8 cellular contexts compared by ENCODE assay signal in genomic region chr3:9986230-9986725, GRCh38. TPM values are rescaled to one million over a fixed set of nuclear protein-coding genes. Genes with fewer than 3 reads are reported as not detected.
DNase-seq lines count a peak whose midpoint lies in the region; ATAC-seq and TF ChIP-seq lines count a peak whose summit lies in the region.

No MANE protein-coding gene starts in this region.

- H3K36me3 Mint-ChIP-seq in T-helper 1 cell treated with Interleukin-12 subunit alpha and Interleukin-12 subunit beta and Interleukin-4 antibody, amounts not matched to agents 30 μg/mL and 1 μg/mL, for 36 hours (ENCODE audit: low read depth): peaks cover 2% of the 10 kb centered on the region
- H3K36me3 Mint-ChIP-seq in activated CD4-positive, alpha-beta memory T cell treated with anti-CD3 and anti-CD28 coated beads, Interleukin-2, amount 10 ng/mL, durations not matched to agents 7 days and 5 days (ENCODE audit: low read depth): peaks cover 16% of the 10 kb centered on the region
- no peaks in the 10 kb centered on the region for H3K36me3 Mint-ChIP-seq in stimulated activated memory B cell treated with anti-CD40 and anti-IgM and Interleukin-4, amounts not matched to agents 10 μg/mL and 1 μg/mL and 100 μg/mL, for 72 hours

- peak overlapping the region; percentile 89 for H3K4me3 ChIP-seq in hepatocyte

- no peak for DNase-seq in T-helper 1 cell
- DNase-seq in activated CD4-positive, alpha-beta memory T cell treated with anti-CD3 and anti-CD28 coated beads, Interleukin-2, amount 10 ng/mL, durations not matched to agents 7 days and 5 days: no peak
- peak; percentile 12 for DNase-seq in hepatocyte (ENCODE audit: low spot score)
- DNase-seq in ACHN: no peak
- no peak for DNase-seq in GM13976 (ENCODE audit: low spot score)

- in situ Hi-C loops in ACHN (cut with HindIII; ENCODE audit: low pct_ligation_motif_present, low pct_unique_long_range_greater_than_20kb, low sequenced_read_pairs): no loop called here
- in situ Hi-C loops in GM13976 (cut with MboI; ENCODE audit: low sequenced_read_pairs, unreplicated experiment): no loop called here

- peak overlapping the region; percentile 98 for H3K27ac Mint-ChIP-seq in T-helper 1 cell treated with Interleukin-12 subunit alpha and Interleukin-12 subunit beta and Interleukin-4 antibody, amounts not matched to agents 30 μg/mL and 1 μg/mL, for 36 hours
- H3K27ac Mint-ChIP-seq in activated CD4-positive, alpha-beta memory T cell treated with anti-CD3 and anti-CD28 coated beads, Interleukin-2, amount 10 ng/mL, durations not matched to agents 7 days and 5 days: peak overlapping the region; percentile 96
- H3K27ac Mint-ChIP-seq in stimulated activated memory B cell treated with anti-CD40 and anti-IgM and Interleukin-4, amounts not matched to agents 10 μg/mL and 1 μg/mL and 100 μg/mL, for 72 hours: peak overlapping the region; percentile 100

- no peaks in the 10 kb centered on the region for H3K9me3 ChIP-seq in hepatocyte (ENCODE audit: low read depth)

- H3K36me3 ChIP-seq in hepatocyte (replicated peaks; ENCODE audit: insufficient read depth, low read depth): no peaks in the 10 kb centered on the region

- H3K4me3 Mint-ChIP-seq in T-helper 1 cell treated with Interleukin-12 subunit alpha and Interleukin-12 subunit beta and Interleukin-4 antibody, amounts not matched to agents 30 μg/mL and 1 μg/mL, for 36 hours: peak overlapping the region; percentile 96
- peak overlapping the region; percentile 98 for H3K4me3 Mint-ChIP-seq in activated CD4-positive, alpha-beta memory T cell treated with anti-CD3 and anti-CD28 coated beads, Interleukin-2, amount 10 ng/mL, durations not matched to agents 7 days and 5 days
- H3K4me3 Mint-ChIP-seq in stimulated activated memory B cell treated with anti-CD40 and anti-IgM and Interleukin-4, amounts not matched to agents 10 μg/mL and 1 μg/mL and 100 μg/mL, for 72 hours: peak overlapping the region; percentile 91

- POLR2A ChIA-PET in activated CD4-positive, alpha-beta memory T cell treated with anti-CD3 and anti-CD28 coated beads, Interleukin-2, amount 10 ng/mL, durations not matched to agents 7 days and 5 days (lab: Charles Lee): interaction anchor here (0.6 to 2.9 kb wide), 19 partner anchors 9 to 337 kb away, joined by 3 to 33 read pairs (median 4); partner anchors contain the start of genes ARPC4, CRELD1, FANCD2 and MTMR14

- CTCF ChIA-PET in activated CD4-positive, alpha-beta memory T cell treated with anti-CD3 and anti-CD28 coated beads, Interleukin-2, amount 10 ng/mL, durations not matched to agents 7 days and 5 days (lab: Charles Lee): interaction anchor here (0.6 to 2.2 kb wide), 10 partner anchors 9 to 277 kb away, joined by 3 to 10 read pairs (median 5); partner anchors contain the start of genes CRELD1, FANCD2 and RPUSD3

- no peaks in the 10 kb centered on the region for H3K9me3 Mint-ChIP-seq in T-helper 1 cell treated with Interleukin-12 subunit alpha and Interleukin-12 subunit beta and Interleukin-4 antibody, amounts not matched to agents 30 μg/mL and 1 μg/mL, for 36 hours
- no peaks in the 10 kb centered on the region for H3K9me3 Mint-ChIP-seq in activated CD4-positive, alpha-beta memory T cell treated with anti-CD3 and anti-CD28 coated beads, Interleukin-2, amount 10 ng/mL, durations not matched to agents 7 days and 5 days
- no peaks in the 10 kb centered on the region for H3K9me3 Mint-ChIP-seq in stimulated activated memory B cell treated with anti-CD40 and anti-IgM and Interleukin-4, amounts not matched to agents 10 μg/mL and 1 μg/mL and 100 μg/mL, for 72 hours

- H3K9me2 ChIP-seq in hepatocyte (replicated peaks; ENCODE audit: insufficient read depth): no peaks in the 10 kb centered on the region

- TF ChIP-seq CTCF in hepatocyte (IDR thresholded peaks at IDR 0.05; ENCODE audit: poor library complexity): no peak
- no peak for TF ChIP-seq CTCF in GM13976 (IDR thresholded peaks at IDR 0.05; ENCODE audit: borderline replicate concordance, control extremely low read depth, extremely low read depth, insufficient read depth, missing control alignments)

- H3K4me2 ChIP-seq in hepatocyte: peak overlapping the region; percentile 96

- H3K4me1 Mint-ChIP-seq in T-helper 1 cell treated with Interleukin-12 subunit alpha and Interleukin-12 subunit beta and Interleukin-4 antibody, amounts not matched to agents 30 μg/mL and 1 μg/mL, for 36 hours (ENCODE audit: low read depth): peaks cover 22% of the 10 kb centered on the region
- peaks cover 40% of the 10 kb centered on the region for H3K4me1 Mint-ChIP-seq in activated CD4-positive, alpha-beta memory T cell treated with anti-CD3 and anti-CD28 coated beads, Interleukin-2, amount 10 ng/mL, durations not matched to agents 7 days and 5 days
- H3K4me1 Mint-ChIP-seq in stimulated activated memory B cell treated with anti-CD40 and anti-IgM and Interleukin-4, amounts not matched to agents 10 μg/mL and 1 μg/mL and 100 μg/mL, for 72 hours: peaks cover 20% of the 10 kb centered on the region

- ATAC-seq in HG03025 (IDR thresholded peaks at IDR 0.05; ENCODE audit: low FRiP score, unreplicated experiment): peak; percentile 29
- ATAC-seq in stimulated activated memory B cell treated with anti-CD40 and anti-IgM and Interleukin-4, amounts not matched to agents 10 μg/mL and 1 μg/mL and 100 μg/mL, for 72 hours: peak; percentile 38

- peaks cover 13% of the 10 kb centered on the region for H3K4me1 ChIP-seq in hepatocyte (ENCODE audit: insufficient read depth)

- 2% methylated on average over 17 of the region's 17 CpGs for WGBS in hepatocyte (ENCODE audit: low lambda C conversion rate, missing lambda C conversion rate)

- H4K20me1 ChIP-seq in hepatocyte (ENCODE audit: insufficient read depth, poor library complexity, severe bottlenecking): no peaks in the 10 kb centered on the region

- peak overlapping the region; percentile 80 for H2AFZ ChIP-seq in hepatocyte

- no peaks in the 10 kb centered on the region for H3K27me3 ChIP-seq in hepatocyte

- no peaks in the 10 kb centered on the region for H3K27me3 Mint-ChIP-seq in T-helper 1 cell treated with Interleukin-12 subunit alpha and Interleukin-12 subunit beta and Interleukin-4 antibody, amounts not matched to agents 30 μg/mL and 1 μg/mL, for 36 hours (ENCODE audit: low read depth)
- no peaks in the 10 kb centered on the region for H3K27me3 Mint-ChIP-seq in activated CD4-positive, alpha-beta memory T cell treated with anti-CD3 and anti-CD28 coated beads, Interleukin-2, amount 10 ng/mL, durations not matched to agents 7 days and 5 days
- H3K27me3 Mint-ChIP-seq in stimulated activated memory B cell treated with anti-CD40 and anti-IgM and Interleukin-4, amounts not matched to agents 10 μg/mL and 1 μg/mL and 100 μg/mL, for 72 hours: no peaks in the 10 kb centered on the region

- H3K79me2 ChIP-seq in hepatocyte: peaks cover 60% of the 10 kb centered on the region

- H3K27ac ChIP-seq in hepatocyte: peak overlapping the region; percentile 74

RNA-seq across cellular contexts. Expression of gene EMC3, which starts 0.4 kb away (rescaled TPM):
- total RNA-seq in activated CD4-positive, alpha-beta memory T cell treated with anti-CD3 and anti-CD28 coated beads, Interleukin-2, amount 10 ng/mL, durations not matched to agents 7 days and 5 days: 10 to 100 TPM; 55.5 to 59.5 TPM
- 116 and 133 TPM in 2 replicates for total RNA-seq in hepatocyte
- 147 and 151 TPM in 2 replicates for polyA plus RNA-seq in hepatocyte

RNA-seq across cellular contexts. Expression of gene PRRT3, which starts 34.1 kb away (rescaled TPM):
- total RNA-seq in activated CD4-positive, alpha-beta memory T cell treated with anti-CD3 and anti-CD28 coated beads, Interleukin-2, amount 10 ng/mL, durations not matched to agents 7 days and 5 days: 1 to 10 TPM; 5.4 to 6.1 TPM
- total RNA-seq in hepatocyte: 1.1 and 2.5 TPM in 2 replicates
- 2.0 and 4.0 TPM in 2 replicates for polyA plus RNA-seq in hepatocyte

RNA-seq across cellular contexts. Expression of gene FANCD2, which starts 40.0 kb away (rescaled TPM):
- 10 to 100 TPM; 54.3 to 60.8 TPM for total RNA-seq in activated CD4-positive, alpha-beta memory T cell treated with anti-CD3 and anti-CD28 coated beads, Interleukin-2, amount 10 ng/mL, durations not matched to agents 7 days and 5 days
- total RNA-seq in hepatocyte: 7.3 and 8.8 TPM in 2 replicates
- polyA plus RNA-seq in hepatocyte: 4.4 and 5.3 TPM in 2 replicates

RNA-seq across cellular contexts. Expression of gene CRELD1, which starts 52.6 kb away (rescaled TPM):
- total RNA-seq in activated CD4-positive, alpha-beta memory T cell treated with anti-CD3 and anti-CD28 coated beads, Interleukin-2, amount 10 ng/mL, durations not matched to agents 7 days and 5 days: 10 to 100 TPM; 15.9 to 17.1 TPM
- total RNA-seq in hepatocyte: 40.5 and 43.9 TPM in 2 replicates
- polyA plus RNA-seq in hepatocyte: 82.9 and 83.6 TPM in 2 replicates
